In the genomic region with DNA sequence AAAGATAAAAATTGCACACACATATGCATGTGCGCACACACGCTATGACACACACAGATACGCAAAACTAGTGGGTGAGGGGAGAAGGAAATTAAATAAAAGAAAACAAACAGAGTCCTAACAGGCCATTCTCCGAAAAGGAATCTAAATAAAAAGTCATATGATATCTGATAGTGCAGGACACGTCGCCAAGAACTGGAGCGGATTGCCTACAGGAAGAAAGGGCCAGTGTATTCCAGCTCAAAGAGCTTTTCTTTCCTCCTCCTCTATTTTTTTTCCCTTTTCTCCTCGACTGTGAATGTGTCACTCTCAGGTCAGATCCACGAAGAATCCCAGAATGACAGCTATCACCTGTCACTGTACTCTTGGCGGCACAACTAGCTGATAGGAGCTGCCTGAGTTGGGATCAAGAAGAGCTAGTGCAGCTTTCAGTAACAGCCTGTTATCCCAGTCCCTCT, we compare ENCODE assay signal across 9 cellular contexts.
DNase-seq lines count a peak whose midpoint lies in the region; ATAC-seq and TF ChIP-seq lines count a peak whose summit lies in the region.
"Had no signal": no experiment of that assay in that cellular context is flagged by ENCODE, and none has a peak within 500 bp of the region (broad histone marks: within the 10 kb centered on the region; RNA-seq: fewer than 3 reads in every experiment).

No MANE protein-coding gene starts in this region.

- ATAC-seq in stimulated activated naive B cell treated with anti-CD40 and anti-IgM and Interleukin-4, amounts not matched to agents 10 μg/mL and 1 μg/mL and 100 μg/mL, for 72 hours (replicated peaks), result no peak

- POLR2A ChIA-PET in HEK293T (lab: Yijun Ruan, JAX), result interaction anchor here (0.6 kb wide), 1 partner anchor 93 kb away, joined by 3 read pairs; no protein-coding TSS in a partner anchor

- no peaks in the 10 kb centered on the region for H3K9me3 ChIP-seq in adipocyte (ENCODE audit: control insufficient read depth, low read length)

- H3K9ac ChIP-seq in adipocyte (ENCODE audit: low read length), result peak overlapping the region; percentile 44

- H3K27ac Mint-ChIP-seq in stimulated activated naive B cell treated with anti-CD40 and anti-IgM and Interleukin-4, amounts not matched to agents 10 μg/mL and 1 μg/mL and 100 μg/mL, for 72 hours, result peak overlapping the region; percentile 84
- no peak overlapping the region for H3K27ac Mint-ChIP-seq in osteocyte (ENCODE audit: unreplicated experiment)

- H3K4me1 ChIP-seq in adipocyte (ENCODE audit: control insufficient read depth, insufficient read depth, low read length), result peaks cover 36% of the 10 kb centered on the region

- H3K4me1 Mint-ChIP-seq in stimulated activated naive B cell treated with anti-CD40 and anti-IgM and Interleukin-4, amounts not matched to agents 10 μg/mL and 1 μg/mL and 100 μg/mL, for 72 hours, result peaks cover 11 to 23% of the 10 kb centered on the region in 2 donors
- H3K4me1 Mint-ChIP-seq in osteocyte (ENCODE audit: unreplicated experiment), result peaks cover 11% of the 10 kb centered on the region

- no peaks in the 10 kb centered on the region for H3K36me3 Mint-ChIP-seq in stimulated activated naive B cell treated with anti-CD40 and anti-IgM and Interleukin-4, amounts not matched to agents 10 μg/mL and 1 μg/mL and 100 μg/mL, for 72 hours
- H3K36me3 Mint-ChIP-seq in osteocyte (ENCODE audit: unreplicated experiment), result peaks cover 2% of the 10 kb centered on the region

- peak overlapping the region; percentile 69 for H3K4me3 ChIP-seq in adipocyte (ENCODE audit: low read length)

- no peak for TF ChIP-seq CTCF in osteocyte (IDR thresholded peaks at IDR 0.05)

- CTCF ChIA-PET in HEK293T (lab: Yijun Ruan, JAX), result interaction anchor here (0.6 kb wide), 1 partner anchor 46 kb away, joined by 3 read pairs; no protein-coding TSS in a partner anchor

- H3K27me3 ChIP-seq in adipocyte (replicated peaks; ENCODE audit: control insufficient read depth, insufficient read depth, low read length), result no peaks in the 10 kb centered on the region

- H3K9me3 Mint-ChIP-seq in stimulated activated naive B cell treated with anti-CD40 and anti-IgM and Interleukin-4, amounts not matched to agents 10 μg/mL and 1 μg/mL and 100 μg/mL, for 72 hours, result no peaks in the 10 kb centered on the region
- H3K9me3 Mint-ChIP-seq in osteocyte (ENCODE audit: unreplicated experiment), result no peaks in the 10 kb centered on the region
- H3K9me3 Mint-ChIP-seq: central memory CD8-positive, alpha-beta T cell had no signal

- no peaks in the 10 kb centered on the region for H3K36me3 ChIP-seq in adipocyte (ENCODE audit: control insufficient read depth, insufficient read depth, low read length, severe bottlenecking)

- DNase-seq in HEK293T (ENCODE audit: extremely low spot score) (no peak), adipocyte (ENCODE audit: low read depth) (no peak), hypothalamus (lab: John Stamatoyannopoulos, UW) (peak in 26 of 51 donors; percentile 2 to 93 (median 24)), kidney glomerular epithelial cell (lab: John Stamatoyannopoulos, UW) (no peak), NCI-H226 (no peak), osteocyte (ENCODE audit: extremely low spot score, unreplicated experiment) (no peak)
- DNase-seq in stimulated activated naive B cell treated with anti-CD40 and anti-IgM and Interleukin-4, amounts not matched to agents 10 μg/mL and 1 μg/mL and 100 μg/mL, for 72 hours, result no peak
- DNase-seq in stimulated activated CD4-positive, alpha-beta T cell treated with anti-CD3 and anti-CD28 coated beads, Interleukin-2, amount 100 ng/mL, for 48 hours, result no peak

- no peaks in the 10 kb centered on the region for H3K27me3 Mint-ChIP-seq in stimulated activated naive B cell treated with anti-CD40 and anti-IgM and Interleukin-4, amounts not matched to agents 10 μg/mL and 1 μg/mL and 100 μg/mL, for 72 hours
- peaks cover 33% of the 10 kb centered on the region for H3K27me3 Mint-ChIP-seq in osteocyte (ENCODE audit: unreplicated experiment)
- H3K27me3 Mint-ChIP-seq: central memory CD8-positive, alpha-beta T cell had no signal

- peak overlapping the region; percentile 38 to 67 for H3K4me3 Mint-ChIP-seq in stimulated activated naive B cell treated with anti-CD40 and anti-IgM and Interleukin-4, amounts not matched to agents 10 μg/mL and 1 μg/mL and 100 μg/mL, for 72 hours
- H3K4me3 Mint-ChIP-seq in osteocyte (ENCODE audit: unreplicated experiment), result no peak overlapping the region
- H3K4me3 Mint-ChIP-seq: central memory CD8-positive, alpha-beta T cell had no signal

TF ChIP-seq in HEK293T, 16 proteins besides CTCF, POLR2A, EP300 and RAD21:
- TF ChIP-seq, protein P1, sequence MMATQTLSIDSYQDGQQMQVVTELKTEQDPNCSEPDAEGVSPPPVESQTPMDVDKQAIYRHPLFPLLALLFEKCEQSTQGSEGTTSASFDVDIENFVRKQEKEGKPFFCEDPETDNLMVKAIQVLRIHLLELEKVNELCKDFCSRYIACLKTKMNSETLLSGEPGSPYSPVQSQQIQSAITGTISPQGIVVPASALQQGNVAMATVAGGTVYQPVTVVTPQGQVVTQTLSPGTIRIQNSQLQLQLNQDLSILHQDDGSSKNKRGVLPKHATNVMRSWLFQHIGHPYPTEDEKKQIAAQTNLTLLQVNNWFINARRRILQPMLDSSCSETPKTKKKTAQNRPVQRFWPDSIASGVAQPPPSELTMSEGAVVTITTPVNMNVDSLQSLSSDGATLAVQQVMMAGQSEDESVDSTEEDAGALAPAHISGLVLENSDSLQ (IDR thresholded peaks at IDR 0.05), result peak; percentile 31; the same call in 1 of the 2 replicates
- TF ChIP-seq SP1 (IDR thresholded peaks at IDR 0.05), result no peak
TF ChIP-seq in HEK293T: peak in this region for 1.

Comparison
In these comparisons a context has a peak if more than half of its experiments do, and no peak if none do; other contexts are left out.
1. DNase-seq: peak in hypothalamus (26 of 51); none in HEK293T (single experiment), adipocyte (single experiment), stimulated activated naive B cell treated with anti-CD40 and anti-IgM and Interleukin-4, amounts not matched to agents 10 μg/mL and 1 μg/mL and 100 μg/mL, for 72 hours (single experiment), kidney glomerular epithelial cell (single experiment), stimulated activated CD4-positive, alpha-beta T cell treated with anti-CD3 and anti-CD28 coated beads, Interleukin-2, amount 100 ng/mL, for 48 hours (0 of 2), NCI-H226 (single experiment) and osteocyte (single experiment).